In genomic region chr20:63800411-63800810, GRCh38 we compare ENCODE assay signal across 1 cellular context. TPM values are rescaled to one million over a fixed set of nuclear protein-coding genes. Genes with fewer than 3 reads are reported as not detected.
"Had no signal": no experiment of that assay in that cellular context is flagged by ENCODE, and none has a peak within 500 bp of the region (broad histone marks: within the 10 kb centered on the region; RNA-seq: fewer than 3 reads in every experiment).

No MANE protein-coding gene starts in this region.

RNA-seq across cellular contexts. Expression of gene ZBTB46, which starts 30.7 kb away (rescaled TPM):
- total RNA-seq: activated CD4-positive, alpha-beta T cell treated with anti-CD3 and anti-CD28 coated beads, Interleukin-2, amount 10 ng/mL, durations not matched to agents 7 days and 5 days had no signal
